35 cellular contexts compared by ENCODE assay signal in genomic region chr4:23062188-23062587, GRCh38.
"Had no signal": no experiment of that assay in that cellular context is flagged by ENCODE, and none has a peak within 500 bp of the region (broad histone marks: within the 10 kb centered on the region; RNA-seq: fewer than 3 reads in every experiment).

No MANE protein-coding gene starts in this region.

- H3K36me3 ChIP-seq: MG63 had no signal

- H3K27me3 ChIP-seq: MG63 had no signal

- DNase-seq: Karpas-422, Kasumi-1, MG63, MM.1S, MV-4-11, NCI-H1048, NCI-H1092, NCI-H1092 treated with DMSO at 0.1 percent for 48 hours, NCI-H1105, NCI-H1105 treated with DMSO at 0.1 percent for 48 hours, NCI-H1417, NCI-H1417 treated with DMSO at 0.1 percent for 48 hours, NCI-H1436, NCI-H1436 treated with DMSO at 0.1 percent for 48 hours, NCI-H146, NCI-H1694, NCI-H1694 treated with DMSO at 0.1 percent for 48 hours, NCI-H187, NCI-H187 treated with DMSO at 0.1 percent for 48 hours, NCI-H1930, NCI-H2029, NCI-H2029 treated with DMSO at 0.1 percent for 48 hours, NCI-H2081, NCI-H2081 treated with DMSO at 0.1 percent for 48 hours, NCI-H2107, NCI-H2171, NCI-H2171 treated with DMSO at 0.1 percent for 48 hours, NCI-H2227 treated with DMSO at 0.1 percent for 48 hours, NCI-H226, NCI-H345, NCI-H446, NCI-H446 treated with DMSO at 0.1 percent for 48 hours, NCI-H510A, NCI-H510A treated with DMSO at 0.1 percent for 48 hours, NCI-H524 had no signal

- H3K4me3 ChIP-seq: MG63 had no signal

- H3K9me3 ChIP-seq: MG63 had no signal
